In genomic region chr2:5913729-5914390, GRCh38 we compare ENCODE assay signal across 22 cellular contexts.
DNase-seq lines count a peak whose midpoint lies in the region; ATAC-seq and TF ChIP-seq lines count a peak whose summit lies in the region.
"Had no signal": no experiment of that assay in that cellular context is flagged by ENCODE, and none has a peak within 500 bp of the region (broad histone marks: within the 10 kb centered on the region; RNA-seq: fewer than 3 reads in every experiment).

No MANE protein-coding gene starts in this region.

- H3K27ac ChIP-seq in heart right ventricle (peak overlapping the region in 6 of 10 donors; percentile 48 to 87 (median 82)), right atrium auricular region (peak overlapping the region in 1 of 2 donors; percentile 84), hepatocyte (peak overlapping the region; percentile 39), smooth muscle cell (ENCODE audit: low read depth) (peak overlapping the region; percentile 76), foreskin keratinocyte (no peak overlapping the region)
- H3K27ac ChIP-seq: A549, SJCRH30 had no signal

- H3K9me2 ChIP-seq in hepatocyte (replicated peaks; ENCODE audit: insufficient read depth): no peaks in the 10 kb centered on the region

- H3K36me3 ChIP-seq in heart right ventricle (no peaks in the 10 kb centered on the region), right atrium auricular region (no peaks in the 10 kb centered on the region), hepatocyte (replicated peaks; ENCODE audit: insufficient read depth, low read depth) (no peaks in the 10 kb centered on the region), smooth muscle cell (ENCODE audit: low read depth) (no peaks in the 10 kb centered on the region)
- H3K36me3 ChIP-seq: SJCRH30 had no signal

- intact Hi-C loops in heart right ventricle (cut with DNase I): loop anchor here in 4 of 10 donors (10.0 kb wide), 2 partner anchors 219 to 519 kb away; partner anchors contain the start of gene SOX11 (in 4 of the 4)

- WGBS in heart right ventricle, 2 donors: 57 to 62% methylated on average over 9 of the region's 9 CpGs
- whole genome bisulfite sequencing in hepatocyte (ENCODE audit: low lambda C conversion rate, missing lambda C conversion rate): 74% methylated on average over 9 of the region's 9 CpGs
- 45% methylated on average over 9 of the region's 9 CpGs for WGBS in smooth muscle cell (ENCODE audit: low lambda C conversion rate)

- H3K4me2 ChIP-seq in hepatocyte: no peak overlapping the region
- H3K4me2 ChIP-seq in smooth muscle cell: peak overlapping the region; percentile 27
- H3K4me2 ChIP-seq: A549 had no signal

- H3K4me3 ChIP-seq in heart right ventricle: no peak overlapping the region
- H3K4me3 ChIP-seq in right atrium auricular region: no peak overlapping the region
- no peak overlapping the region for H3K4me3 ChIP-seq in hepatocyte
- no peak overlapping the region for H3K4me3 ChIP-seq in smooth muscle cell
- H3K4me3 ChIP-seq: A549, SJCRH30 had no signal

- H4K20me1 ChIP-seq in hepatocyte (ENCODE audit: insufficient read depth, poor library complexity, severe bottlenecking) (no peaks in the 10 kb centered on the region), smooth muscle cell (ENCODE audit: low read depth) (no peaks in the 10 kb centered on the region)

- H3K9me3 Mint-ChIP-seq in WTC11: peaks cover 75% of the 10 kb centered on the region

- H3K9me3 ChIP-seq in heart right ventricle (peaks cover 0 to 11% (median 0%) of the 10 kb centered on the region in 11 donors), right atrium auricular region (no peaks in the 10 kb centered on the region), hepatocyte (ENCODE audit: low read depth) (no peaks in the 10 kb centered on the region), smooth muscle cell (replicated peaks; ENCODE audit: low read depth) (no peaks in the 10 kb centered on the region)
- H3K9me3 ChIP-seq: A549, SJCRH30 had no signal

- H3K9ac ChIP-seq in smooth muscle cell (ENCODE audit: low read depth): no peak overlapping the region

- H3K27ac Mint-ChIP-seq in WTC11: no peak overlapping the region
- H3K27ac Mint-ChIP-seq: B cell, CD14-positive monocyte, HFFc6 had no signal

- no peak for DNase-seq in heart right ventricle
- no peak for DNase-seq in right atrium auricular region (ENCODE audit: low spot score)
- no peak for DNase-seq in WTC11 (ENCODE audit: low spot score)
- no peak for DNase-seq in hepatocyte (ENCODE audit: low spot score)
- no peak for DNase-seq in smooth muscle cell (lab: John Stamatoyannopoulos, UW; ENCODE audit: unreplicated experiment)
- DNase-seq in activated T-cell treated with anti-CD3 and anti-CD28 coated beads for 4 hours: no peak
- DNase-seq in foreskin keratinocyte: no peak
- DNase-seq: DMS53, GF-D8, H7, HFFc6, KBM-7, NCI-H1092, NCI-H1436 treated with DMSO at 0.1 percent for 48 hours, NCI-H2029, NCI-H226, NCI-H748 treated with DMSO at 0.1 percent for 48 hours, SJCRH30 had no signal

- peaks cover 12% of the 10 kb centered on the region for H3K4me1 Mint-ChIP-seq in WTC11
- H3K4me1 Mint-ChIP-seq: B cell, CD14-positive monocyte had no signal

- no peaks in the 10 kb centered on the region for H3K79me2 ChIP-seq in hepatocyte
- no peaks in the 10 kb centered on the region for H3K79me2 ChIP-seq in smooth muscle cell (ENCODE audit: low read depth)

- peaks cover 48% of the 10 kb centered on the region for H3K36me3 Mint-ChIP-seq in WTC11
- H3K36me3 Mint-ChIP-seq: CD14-positive monocyte had no signal

- peaks cover 92% of the 10 kb centered on the region for H3K27me3 Mint-ChIP-seq in WTC11 (ENCODE audit: low read depth)
- H3K27me3 Mint-ChIP-seq: B cell had no signal

- POLR2A ChIA-PET in WTC11 (lab: Charles Lee): no interaction called here

- TF ChIP-seq CTCF in heart right ventricle (IDR thresholded peaks at IDR 0.05) (no peak), right atrium auricular region (IDR thresholded peaks at IDR 0.05) (no peak), WTC11 (IDR thresholded peaks at IDR 0.05) (no peak), hepatocyte (IDR thresholded peaks at IDR 0.05; ENCODE audit: poor library complexity) (no peak), smooth muscle cell (IDR thresholded peaks at IDR 0.05; ENCODE audit: borderline replicate concordance, insufficient read depth, poor library complexity, severe bottlenecking) (no peak), foreskin keratinocyte (conservative IDR thresholded peaks at IDR 0.05) (no peak)

- peaks cover 0 to 23% (median 7%) of the 10 kb centered on the region in 9 donors for H3K4me1 ChIP-seq in heart right ventricle
- peaks cover 0 to 10% of the 10 kb centered on the region in 2 donors for H3K4me1 ChIP-seq in right atrium auricular region
- peaks cover 11% of the 10 kb centered on the region for H3K4me1 ChIP-seq in hepatocyte (ENCODE audit: insufficient read depth)
- peaks cover 18% of the 10 kb centered on the region for H3K4me1 ChIP-seq in smooth muscle cell (ENCODE audit: low read depth)
- no peaks in the 10 kb centered on the region for H3K4me1 ChIP-seq in foreskin keratinocyte
- H3K4me1 ChIP-seq: A549 had no signal

- no peak overlapping the region for H3K4me3 Mint-ChIP-seq in WTC11
- H3K4me3 Mint-ChIP-seq: B cell, CD14-positive monocyte, HFFc6 had no signal

- H2AFZ ChIP-seq in hepatocyte (no peak overlapping the region), smooth muscle cell (ENCODE audit: low read depth) (no peak overlapping the region)

- ATAC-seq in heart right ventricle: no peak
- ATAC-seq in WTC11: peak; percentile 74
- ATAC-seq in foreskin keratinocyte: no peak
- ATAC-seq: A549, Panc1 had no signal

- H3K27me3 ChIP-seq in heart right ventricle: no peaks in the 10 kb centered on the region
- no peaks in the 10 kb centered on the region for H3K27me3 ChIP-seq in right atrium auricular region
- no peaks in the 10 kb centered on the region for H3K27me3 ChIP-seq in hepatocyte
- peaks cover 6% of the 10 kb centered on the region for H3K27me3 ChIP-seq in smooth muscle cell (ENCODE audit: low read depth)
- H3K27me3 ChIP-seq in foreskin keratinocyte: no peaks in the 10 kb centered on the region
- H3K27me3 ChIP-seq: SJCRH30 had no signal

- CTCF ChIA-PET in WTC11 (lab: Charles Lee): no interaction called here

- H3F3A ChIP-seq in smooth muscle cell (ENCODE audit: low read depth): peaks cover 17% of the 10 kb centered on the region

TF ChIP-seq in WTC11, 78 proteins besides CTCF, POLR2A, EP300 and RAD21:
- TF ChIP-seq MLX (CRISPR knock-in tag; IDR thresholded peaks at IDR 0.05) (no peak), ZBTB43 (CRISPR knock-in tag; IDR thresholded peaks at IDR 0.05) (no peak), AR (CRISPR knock-in tag; IDR thresholded peaks at IDR 0.05) (no peak), ZMAT4 (CRISPR knock-in tag; IDR thresholded peaks at IDR 0.05) (0 out of 2 replicates have a peak, but pooled peaks have one; percentile 41)
